In the genomic region with DNA sequence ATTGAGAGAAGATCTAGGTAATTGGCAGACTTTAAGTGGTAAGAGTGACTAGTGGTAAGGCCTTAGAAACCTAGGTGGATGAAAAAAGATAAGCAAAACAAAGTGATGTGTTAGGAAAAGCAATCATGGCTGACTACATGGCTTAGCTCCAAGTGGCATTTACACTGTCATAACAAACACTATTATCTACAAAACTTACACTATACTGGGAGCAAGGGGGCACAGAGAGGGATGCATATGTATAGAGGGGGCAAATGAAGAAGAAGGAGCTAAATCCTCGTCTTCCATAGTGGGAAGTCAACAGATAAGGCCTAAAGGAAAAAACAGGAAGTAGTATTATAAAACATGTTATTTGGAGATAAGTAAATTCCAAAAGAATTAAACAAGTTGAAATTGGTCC, we compare ENCODE assay signal across 29 cellular contexts. TPM values are rescaled to one million over a fixed set of nuclear protein-coding genes. Genes with fewer than 3 reads are reported as not detected.
DNase-seq lines count a peak whose midpoint lies in the region; ATAC-seq and TF ChIP-seq lines count a peak whose summit lies in the region.
"Had no signal": no experiment of that assay in that cellular context is flagged by ENCODE, and none has a peak within 500 bp of the region (broad histone marks: within the 10 kb centered on the region; RNA-seq: fewer than 3 reads in every experiment).

No MANE protein-coding gene starts in this region.

- H3K27ac ChIP-seq in left ventricle myocardium inferior (replicated peaks) = peak overlapping the region; percentile 64
- H3K27ac ChIP-seq in hepatocyte = no peak overlapping the region
- H3K27ac ChIP-seq: BLaER1, colonic mucosa, gastroesophageal sphincter, skin epidermis, stomach, tibial artery had no signal

- intact Hi-C loops in left ventricle myocardium inferior (cut with micrococcal nuclease) (no loop called here), left ventricle myocardium superior (cut with micrococcal nuclease) (no loop called here)

- H4K20me1 ChIP-seq in hepatocyte (ENCODE audit: insufficient read depth, poor library complexity, severe bottlenecking) = no peaks in the 10 kb centered on the region
- H4K20me1 ChIP-seq: BLaER1 had no signal

- no peak for TF ChIP-seq CTCF in left ventricle myocardium inferior (IDR thresholded peaks at IDR 0.05; ENCODE audit: borderline replicate concordance)
- no peak for TF ChIP-seq CTCF in hepatocyte (IDR thresholded peaks at IDR 0.05; ENCODE audit: poor library complexity)

- no peak overlapping the region for H2AFZ ChIP-seq in hepatocyte

- no peaks in the 10 kb centered on the region for H3K9me2 ChIP-seq in hepatocyte (replicated peaks; ENCODE audit: insufficient read depth)

- H3K4me2 ChIP-seq in hepatocyte = peak overlapping the region; percentile 63
- H3K4me2 ChIP-seq: BLaER1 had no signal

- no peaks in the 10 kb centered on the region for H3K79me2 ChIP-seq in hepatocyte

- WGBS in hepatocyte (ENCODE audit: low lambda C conversion rate, missing lambda C conversion rate) = 61% methylated on average over 1 of the region's 1 CpG

- H3K4me1 ChIP-seq in left ventricle myocardium inferior (peaks cover 53% of the 10 kb centered on the region), hepatocyte (ENCODE audit: insufficient read depth) (peaks cover 14% of the 10 kb centered on the region)
- H3K4me1 ChIP-seq: BLaER1, colonic mucosa had no signal

- H3K36me3 ChIP-seq in left ventricle myocardium inferior (no peaks in the 10 kb centered on the region), hepatocyte (replicated peaks; ENCODE audit: insufficient read depth, low read depth) (no peaks in the 10 kb centered on the region)
- H3K36me3 ChIP-seq: BLaER1, cardiac muscle cell, colonic mucosa, gastroesophageal sphincter, stomach, tibial artery had no signal

- no peaks in the 10 kb centered on the region for H3K9me3 ChIP-seq in left ventricle myocardium inferior (replicated peaks)
- H3K9me3 ChIP-seq in hepatocyte (ENCODE audit: low read depth) = no peaks in the 10 kb centered on the region
- H3K9me3 ChIP-seq: BLaER1, colonic mucosa, gastroesophageal sphincter, stomach, tibial artery had no signal

- H3K27me3 ChIP-seq in left ventricle myocardium inferior (ENCODE audit: low read depth) = no peaks in the 10 kb centered on the region
- no peaks in the 10 kb centered on the region for H3K27me3 ChIP-seq in hepatocyte
- H3K27me3 ChIP-seq: BLaER1, cardiac muscle cell, colonic mucosa, gastroesophageal sphincter, stomach, tibial artery had no signal

- DNase-seq in left ventricle myocardium inferior = no peak
- DNase-seq in left ventricle myocardium superior = no peak
- DNase-seq in OCI-M1 (lab: John Stamatoyannopoulos, UW) = peak; percentile 74
- no peak for DNase-seq in hepatocyte (ENCODE audit: low spot score)
- no peak for DNase-seq in dedifferentiated amniotic fluid mesenchymal stem cell (ENCODE audit: extremely low spot score)
- DNase-seq: ACHN; activated CD4-positive, CD25-positive, alpha-beta regulatory T cell; aorta; colonic mucosa; GDM1; hypothalamus; immature natural killer cell; naive thymus-derived CD8-positive, alpha-beta T cell; NCI-H1417; NCI-H446 treated with DMSO at 0.1 percent for 48 hours; PC-3; Right ventricle myocardium superior; stomach; T1000; tibial artery had no signal

- H3K4me3 ChIP-seq in left ventricle myocardium inferior (no peak overlapping the region), hepatocyte (no peak overlapping the region)
- H3K4me3 ChIP-seq: BLaER1, cardiac muscle cell, colonic mucosa, gastroesophageal sphincter, skin epidermis, stomach, tibial artery had no signal

- ATAC-seq in left ventricle myocardium superior (no peak), HG03025 (IDR thresholded peaks at IDR 0.05; ENCODE audit: low FRiP score, unreplicated experiment) (no peak), HG03457 (IDR thresholded peaks at IDR 0.05; ENCODE audit: unreplicated experiment) (no peak)
- ATAC-seq: gastroesophageal sphincter; naive thymus-derived CD8-positive, alpha-beta T cell; PC-3 had no signal

RNA-seq across cellular contexts. Expression of a gene that starts 32.5 kb away (rescaled TPM):
- total RNA-seq in left ventricle myocardium inferior (3.6 TPM), left ventricle myocardium superior (4.1 TPM), hepatocyte (1.2 and 2.0 TPM in 2 replicates)
- polyA plus RNA-seq in hepatocyte = 3.3 and 4.0 TPM in 2 replicates

RNA-seq across cellular contexts. Expression of a gene that starts 35.2 kb away (rescaled TPM):
- total RNA-seq in left ventricle myocardium inferior = 1.1 TPM
- total RNA-seq in left ventricle myocardium superior = 0.97 TPM
- total RNA-seq in hepatocyte = 1.2 and 1.6 TPM in 2 replicates
- polyA plus RNA-seq in hepatocyte = 0.39 and 1.0 TPM in 2 replicates
- total RNA-seq: H4, MCF 10A had no signal
- polyA plus RNA-seq: IgD-negative memory B cell, immature natural killer cell had no signal
